ENCODE assay signal across 22 cellular contexts in the genomic region with DNA sequence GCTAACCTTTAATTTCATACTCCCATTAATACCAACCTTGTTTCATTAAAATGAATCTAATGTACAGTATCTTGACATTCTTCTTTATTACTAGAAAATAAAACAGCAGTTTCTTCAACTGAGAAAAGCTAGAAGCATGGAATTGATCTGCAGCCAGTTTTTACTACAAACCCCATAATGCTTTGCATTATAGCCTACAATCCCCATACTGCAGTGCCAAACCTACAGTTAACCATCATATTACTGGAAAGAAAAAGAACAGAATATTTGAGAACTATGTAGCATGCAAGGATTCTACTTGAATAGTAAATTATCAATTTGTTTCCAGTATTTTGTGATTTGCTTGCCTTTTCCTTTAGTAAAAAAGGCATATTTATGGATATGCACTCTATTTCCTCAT. TPM values are rescaled to one million over a fixed set of nuclear protein-coding genes. Genes with fewer than 3 reads are reported as not detected.
DNase-seq lines count a peak whose midpoint lies in the region; ATAC-seq, FAIRE-seq and TF ChIP-seq lines count a peak whose summit lies in the region.
"Had no signal": no experiment of that assay in that cellular context is flagged by ENCODE, and none has a peak within 500 bp of the region (broad histone marks: within the 10 kb centered on the region; RNA-seq: fewer than 3 reads in every experiment).

No MANE protein-coding gene starts in this region.

- no peak for ATAC-seq in A549
- ATAC-seq in pancreas, result no peak
- no peak for ATAC-seq in sciatic nerve

- peaks cover 0 to 14% (median 0%) of the 10 kb centered on the region in 4 donors for H3K27me3 ChIP-seq in pancreas

- DNase-seq in A549 (ENCODE audit: low read depth in 1 of 2, low spot score in 1 of 2) (no peak), G401 (ENCODE audit: low spot score) (peak; percentile 29), cerebellar cortex (ENCODE audit: low spot score) (peak; percentile 9), pancreas (no peak), HuH-7.5 (ENCODE audit: low spot score) (no peak), sciatic nerve (ENCODE audit: low spot score) (no peak)
- no peak for DNase-seq in activated CD8-positive, alpha-beta memory T cell treated with anti-CD3 and anti-CD28 coated beads for 24 hours
- DNase-seq: ACHN; CD4-positive, alpha-beta T cell; DMS153; DND-41; EL; GOT3; H9; Karpas-422; KBM-7 had no signal

- POLR2A ChIA-PET in A549 (lab: Yijun Ruan, JAX), result no interaction called here

- H3K27ac ChIP-seq in A549 (no peak overlapping the region), pancreas (no peak overlapping the region)
- H3K27ac ChIP-seq: C4-2B, HL-60 had no signal

- no peaks in the 10 kb centered on the region for H3K4me1 ChIP-seq in A549
- no peaks in the 10 kb centered on the region for H3K4me1 ChIP-seq in pancreas

- H3K4me2 ChIP-seq in A549, result no peak overlapping the region

- H3K9me3 ChIP-seq in A549, result no peaks in the 10 kb centered on the region
- H3K9me3 ChIP-seq in pancreas, result no peaks in the 10 kb centered on the region

- H3K36me3 ChIP-seq in pancreas, result no peaks in the 10 kb centered on the region

- intact Hi-C loops in pancreas (cut with DNase I) (no loop called here), sciatic nerve (cut with DNase I) (no loop called here)

- H3K4me3 ChIP-seq in A549 (no peak overlapping the region), pancreas (no peak overlapping the region)

- no peak for TF ChIP-seq RAD21 in A549 (conservative IDR thresholded peaks at IDR 0.05 in 1 of 2, IDR thresholded peaks at IDR 0.05 in 1 of 2)

- CTCF ChIA-PET in A549 (lab: Yijun Ruan, JAX), result interaction anchor here (1.5 kb wide), 1 partner anchor 12 kb away, joined by 3 read pairs; no protein-coding TSS in a partner anchor

- TF ChIP-seq CTCF in A549 (IDR thresholded peaks at IDR 0.05), result no peak
- no peak for TF ChIP-seq CTCF in pancreas (IDR thresholded peaks at IDR 0.05)

- in situ Hi-C loops in G401 (cut with HindIII; ENCODE audit: low sequenced_read_pairs), result no loop called here

- FAIRE-seq in A549 (lab: Jason Lieb, UNC), result peak; percentile 70
- FAIRE-seq in pancreas (lab: Jason Lieb, UNC), result peak; percentile 23
- FAIRE-seq: G401.6, GM12892, GM18507 had no signal

- TF ChIP-seq EP300 in A549 (IDR thresholded peaks at IDR 0.05), result no peak

- no peak for TF ChIP-seq POLR2A in A549 (IDR thresholded peaks at IDR 0.05; ENCODE audit: low read length)

TF ChIP-seq in A549, 52 proteins besides CTCF, POLR2A, EP300 and RAD21:
- TF ChIP-seq CBX8 (IDR thresholded peaks at IDR 0.05) (no peak), CHD2 (IDR thresholded peaks at IDR 0.05; ENCODE audit: low read length, partially characterized antibody) (no peak), SMC3 (IDR thresholded peaks at IDR 0.05) (no peak), CEBPB (IDR thresholded peaks at IDR 0.05) (no peak), ELK1 (IDR thresholded peaks at IDR 0.05; ENCODE audit: low read depth, low read length) (no peak), HOXB13 (CRISPR knock-in tag; IDR thresholded peaks at IDR 0.05; ENCODE audit: low read depth) (no peak)
- TF ChIP-seq, protein P1, sequence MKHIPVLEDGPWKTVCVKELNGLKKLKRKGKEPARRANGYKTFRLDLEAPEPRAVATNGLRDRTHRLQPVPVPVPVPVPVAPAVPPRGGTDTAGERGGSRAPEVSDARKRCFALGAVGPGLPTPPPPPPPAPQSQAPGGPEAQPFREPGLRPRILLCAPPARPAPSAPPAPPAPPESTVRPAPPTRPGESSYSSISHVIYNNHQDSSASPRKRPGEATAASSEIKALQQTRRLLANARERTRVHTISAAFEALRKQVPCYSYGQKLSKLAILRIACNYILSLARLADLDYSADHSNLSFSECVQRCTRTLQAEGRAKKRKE (CRISPR knock-in tag; IDR thresholded peaks at IDR 0.05; ENCODE audit: low read depth), result no peak

RNA-seq across cellular contexts. Expression of gene IL1RAPL1, which starts 3.2 kb away (rescaled TPM):
- not detected in 2 replicates for polyA plus RNA-seq in A549 (2011; rRNA removed)
- polyA plus RNA-seq in A549 (2012; cell fraction: cytosol; rRNA removed), result not detected in 2 replicates
- polyA plus RNA-seq in A549 (2012; cell fraction: nucleus; rRNA removed), result not detected in 2 replicates
- polyA plus RNA-seq in A549 (2017; fragmentation: RNase III; extraction: RNeasy Plus Mini Kit Qiagen cat#74134 plus additional on column Dnase treatment), result not detected in 3 replicates
- not detected in 2 replicates for polyA minus RNA-seq in A549 (2011; rRNA and poly(A)+ RNA removed)
- total RNA-seq in G401 (2014; rRNA removed; shearing (Covaris generic)), result not detected in 2 replicates
- under 1 TPM in 3 of 6 donors, not detected in 3; 0.05 to 0.20 (median 0.09) TPM for total RNA-seq in pancreas
- polyA plus RNA-seq in pancreas, result not detected
- total RNA-seq in sciatic nerve, result 10.3 TPM
- total RNA-seq: CD4-positive, alpha-beta T cell had no signal
- polyA plus RNA-seq: IgD-negative memory B cell had no signal

Comparison
In these comparisons a context has a peak if more than half of its experiments do, and no peak if none do; other contexts are left out.
1. DNase-seq: peak in G401 (single experiment) and cerebellar cortex (single experiment); none in A549 (0 of 2), pancreas (0 of 6), activated CD8-positive, alpha-beta memory T cell treated with anti-CD3 and anti-CD28 coated beads for 24 hours (single experiment), HuH-7.5 (single experiment) and sciatic nerve (single experiment).